Comparison of ENCODE assay signal across 1 cellular context in the genomic region with DNA sequence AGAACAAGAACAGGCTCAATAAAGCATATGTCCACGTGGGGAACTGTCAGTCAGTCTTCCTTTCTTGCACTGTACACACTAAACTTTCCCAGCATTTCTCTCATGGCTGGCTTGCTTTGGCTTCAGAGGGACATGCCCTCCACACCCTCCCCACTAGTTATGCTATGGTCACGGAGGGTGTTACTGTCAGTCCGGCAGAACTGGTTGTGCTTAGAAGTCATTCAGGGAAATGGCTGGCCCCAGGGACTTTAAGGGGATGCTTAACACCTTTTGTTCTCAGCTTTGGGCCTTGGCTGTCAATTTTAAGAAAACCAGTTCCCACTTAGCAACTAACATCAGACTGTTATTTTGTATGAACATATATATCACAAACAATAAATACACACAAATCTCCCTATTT.
TF ChIP-seq lines count a peak whose summit lies in the region.

No MANE protein-coding gene starts in this region.

TF ChIP-seq in GM12878, 131 proteins besides CTCF, POLR2A, EP300 and RAD21:
- TF ChIP-seq TARDBP (IDR thresholded peaks at IDR 0.05; ENCODE audit: borderline replicate concordance) (no peak), MEF2B (IDR thresholded peaks at IDR 0.05; ENCODE audit: partially characterized antibody, poor library complexity, severe bottlenecking) (peak; percentile 61), IKZF2 (IDR thresholded peaks at IDR 0.05) (no peak), CREM (IDR thresholded peaks at IDR 0.05; ENCODE audit: low read depth) (no peak), PML (IDR thresholded peaks at IDR 0.05; ENCODE audit: low read length) (no peak), MYB (IDR thresholded peaks at IDR 0.05; ENCODE audit: borderline replicate concordance, low read depth, low read length) (no peak), SMAD5 (IDR thresholded peaks at IDR 0.05; ENCODE audit: low read depth) (no peak), YBX1 (IDR thresholded peaks at IDR 0.05) (no peak)
- TF ChIP-seq, protein P1, sequence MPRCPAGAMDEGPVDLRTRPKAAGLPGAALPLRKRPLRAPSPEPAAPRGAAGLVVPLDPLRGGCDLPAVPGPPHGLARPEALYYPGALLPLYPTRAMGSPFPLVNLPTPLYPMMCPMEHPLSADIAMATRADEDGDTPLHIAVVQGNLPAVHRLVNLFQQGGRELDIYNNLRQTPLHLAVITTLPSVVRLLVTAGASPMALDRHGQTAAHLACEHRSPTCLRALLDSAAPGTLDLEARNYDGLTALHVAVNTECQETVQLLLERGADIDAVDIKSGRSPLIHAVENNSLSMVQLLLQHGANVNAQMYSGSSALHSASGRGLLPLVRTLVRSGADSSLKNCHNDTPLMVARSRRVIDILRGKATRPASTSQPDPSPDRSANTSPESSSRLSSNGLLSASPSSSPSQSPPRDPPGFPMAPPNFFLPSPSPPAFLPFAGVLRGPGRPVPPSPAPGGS (IDR thresholded peaks at IDR 0.05; ENCODE audit: borderline replicate concordance, insufficient read depth, low read depth, low read length, poor library complexity, severe bottlenecking): no peak
